In the genomic region with DNA sequence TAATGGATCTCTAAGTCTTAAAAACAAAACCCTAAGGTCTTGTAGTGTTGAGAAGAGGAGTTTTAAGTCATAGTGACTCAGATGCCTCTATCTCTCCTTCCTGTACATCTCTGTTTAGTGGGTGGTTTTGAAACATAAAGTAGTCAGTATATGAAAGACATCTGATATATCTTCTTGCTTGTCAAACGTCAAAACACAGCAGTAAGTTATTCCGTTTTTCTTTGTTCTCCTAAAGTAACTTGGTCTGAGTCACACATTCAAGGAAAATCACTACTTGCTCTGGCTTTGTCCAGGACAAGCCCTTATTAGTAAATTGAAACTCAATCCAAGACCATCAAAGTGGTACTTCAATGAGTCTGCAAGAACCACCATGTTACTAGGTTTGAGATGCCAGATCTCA, we compare ENCODE assay signal across 16 cellular contexts.
DNase-seq lines count a peak whose midpoint lies in the region; ATAC-seq and TF ChIP-seq lines count a peak whose summit lies in the region.
"Had no signal": no experiment of that assay in that cellular context is flagged by ENCODE, and none has a peak within 500 bp of the region (broad histone marks: within the 10 kb centered on the region; RNA-seq: fewer than 3 reads in every experiment).

No MANE protein-coding gene starts in this region.

- no peak for TF ChIP-seq POLR2A in suprapubic skin (IDR thresholded peaks at IDR 0.05)

- peak overlapping the region; percentile 4 for H3K27ac Mint-ChIP-seq in activated naive CD8-positive, alpha-beta T cell treated with anti-CD3 and anti-CD28 coated beads, Interleukin-2, amount 10 ng/mL, durations not matched to agents 7 days and 5 days
- H3K27ac Mint-ChIP-seq in stimulated activated effector memory CD8-positive, alpha-beta T cell treated with anti-CD3 and anti-CD28 coated beads, Interleukin-12 subunit alpha, Interleukin-12 subunit beta, amount 100 ng/mL, for 72 hours = no peak overlapping the region

- peaks cover 2% of the 10 kb centered on the region for H3K27me3 Mint-ChIP-seq in activated T-cell treated with anti-CD3 and anti-CD28 coated beads, Interleukin-2, amount 50 U/mL, for 4 hours (ENCODE audit: low read depth)
- H3K27me3 Mint-ChIP-seq in activated naive CD8-positive, alpha-beta T cell treated with anti-CD3 and anti-CD28 coated beads, Interleukin-2, amount 10 ng/mL, durations not matched to agents 7 days and 5 days = no peaks in the 10 kb centered on the region

- TF ChIP-seq CTCF in RWPE2 (IDR thresholded peaks at IDR 0.05; ENCODE audit: poor library complexity, severe bottlenecking) (no peak), suprapubic skin (IDR thresholded peaks at IDR 0.05) (no peak)

- H3K9me3 Mint-ChIP-seq in activated T-cell treated with anti-CD3 and anti-CD28 coated beads, Interleukin-2, amount 50 U/mL, for 4 hours = peaks cover 13% of the 10 kb centered on the region
- H3K9me3 Mint-ChIP-seq in activated naive CD8-positive, alpha-beta T cell treated with anti-CD3 and anti-CD28 coated beads, Interleukin-2, amount 10 ng/mL, durations not matched to agents 7 days and 5 days = peaks cover 13% of the 10 kb centered on the region
- no peaks in the 10 kb centered on the region for H3K9me3 Mint-ChIP-seq in stimulated activated effector memory CD8-positive, alpha-beta T cell treated with anti-CD3 and anti-CD28 coated beads, Interleukin-12 subunit alpha, Interleukin-12 subunit beta, amount 100 ng/mL, for 72 hours

- no peak for TF ChIP-seq EP300 in suprapubic skin (IDR thresholded peaks at IDR 0.05)

- WGBS in suprapubic skin = 54% methylated on average over 2 of the region's 2 CpGs

- H3K27me3 ChIP-seq in RWPE2 (ENCODE audit: insufficient read depth, poor library complexity, severe bottlenecking) (no peaks in the 10 kb centered on the region), suprapubic skin (no peaks in the 10 kb centered on the region)

- no peaks in the 10 kb centered on the region for H3K4me1 ChIP-seq in RWPE2 (ENCODE audit: insufficient read depth, poor library complexity, severe bottlenecking)
- no peaks in the 10 kb centered on the region for H3K4me1 ChIP-seq in suprapubic skin

- H3K9me3 ChIP-seq in RWPE2 (ENCODE audit: severe bottlenecking) (no peaks in the 10 kb centered on the region), suprapubic skin (no peaks in the 10 kb centered on the region)

- H3K4me1 Mint-ChIP-seq in activated T-cell treated with anti-CD3 and anti-CD28 coated beads, Interleukin-2, amount 50 U/mL, for 4 hours (ENCODE audit: low read depth) = peaks cover 45% of the 10 kb centered on the region
- peaks cover 15% of the 10 kb centered on the region for H3K4me1 Mint-ChIP-seq in activated naive CD8-positive, alpha-beta T cell treated with anti-CD3 and anti-CD28 coated beads, Interleukin-2, amount 10 ng/mL, durations not matched to agents 7 days and 5 days
- peaks cover 17% of the 10 kb centered on the region for H3K4me1 Mint-ChIP-seq in stimulated activated effector memory CD8-positive, alpha-beta T cell treated with anti-CD3 and anti-CD28 coated beads, Interleukin-12 subunit alpha, Interleukin-12 subunit beta, amount 100 ng/mL, for 72 hours

- no peak for DNase-seq in activated T-cell treated with anti-CD3 and anti-CD28 coated beads, Interleukin-2, amount 50 U/mL, for 4 hours
- DNase-seq in activated T-cell treated with anti-CD3 and anti-CD28 coated beads for 4 hours (no peak), RWPE2 (ENCODE audit: low spot score) (no peak), NCI-H146 (lab: John Stamatoyannopoulos, UW) (no peak), suprapubic skin (ENCODE audit: low spot score in 2 of 2) (no peak)
- DNase-seq in activated naive CD8-positive, alpha-beta T cell treated with anti-CD3 and anti-CD28 coated beads, Interleukin-2, amount 10 ng/mL, durations not matched to agents 7 days and 5 days = no peak
- no peak for DNase-seq in stimulated activated effector memory CD8-positive, alpha-beta T cell treated with anti-CD3 and anti-CD28 coated beads, Interleukin-12 subunit alpha, Interleukin-12 subunit beta, amount 100 ng/mL, for 72 hours (ENCODE audit: low spot score in 2 of 2)
- DNase-seq: DMS 273 treated with DMSO at 0.1 percent for 48 hours, GOT3, KBM-7, NCI-H1048, NCI-H446, PC-9 had no signal

- POLR2A ChIA-PET in activated naive CD8-positive, alpha-beta T cell treated with anti-CD3 and anti-CD28 coated beads, Interleukin-2, amount 10 ng/mL, durations not matched to agents 7 days and 5 days (lab: Charles Lee) = no interaction called here

- no peak overlapping the region for H3K27ac ChIP-seq in RWPE2 (ENCODE audit: poor library complexity, severe bottlenecking)
- no peak overlapping the region for H3K27ac ChIP-seq in suprapubic skin
- H3K27ac ChIP-seq: HL-60, PC-9 had no signal

- peak; percentile 90 to 94 for ATAC-seq in activated T-cell treated with anti-CD3 and anti-CD28 coated beads, Interleukin-2, amount 50 U/mL, for 4 hours
- ATAC-seq in RWPE2 (ENCODE audit: low read depth) (peak; percentile 85), HG03521 (IDR thresholded peaks at IDR 0.05; ENCODE audit: unreplicated experiment) (no peak)
- ATAC-seq in activated naive CD8-positive, alpha-beta T cell treated with anti-CD3 and anti-CD28 coated beads, Interleukin-2, amount 10 ng/mL, durations not matched to agents 7 days and 5 days (ENCODE audit: low read depth) = no peak
- peak; percentile 88 for ATAC-seq in stimulated activated effector memory CD8-positive, alpha-beta T cell treated with anti-CD3 and anti-CD28 coated beads, Interleukin-12 subunit alpha, Interleukin-12 subunit beta, amount 100 ng/mL, for 72 hours
- ATAC-seq: Right ventricle myocardium inferior had no signal

- no peak overlapping the region for H3K4me3 Mint-ChIP-seq in activated T-cell treated with anti-CD3 and anti-CD28 coated beads, Interleukin-2, amount 50 U/mL, for 4 hours
- H3K4me3 Mint-ChIP-seq in activated naive CD8-positive, alpha-beta T cell treated with anti-CD3 and anti-CD28 coated beads, Interleukin-2, amount 10 ng/mL, durations not matched to agents 7 days and 5 days = no peak overlapping the region
- H3K4me3 Mint-ChIP-seq in stimulated activated effector memory CD8-positive, alpha-beta T cell treated with anti-CD3 and anti-CD28 coated beads, Interleukin-12 subunit alpha, Interleukin-12 subunit beta, amount 100 ng/mL, for 72 hours = no peak overlapping the region

- H3K36me3 Mint-ChIP-seq in activated T-cell treated with anti-CD3 and anti-CD28 coated beads, Interleukin-2, amount 50 U/mL, for 4 hours (ENCODE audit: insufficient read depth) = no peaks in the 10 kb centered on the region
- H3K36me3 Mint-ChIP-seq in activated naive CD8-positive, alpha-beta T cell treated with anti-CD3 and anti-CD28 coated beads, Interleukin-2, amount 10 ng/mL, durations not matched to agents 7 days and 5 days = peaks cover 4% of the 10 kb centered on the region
- no peaks in the 10 kb centered on the region for H3K36me3 Mint-ChIP-seq in stimulated activated effector memory CD8-positive, alpha-beta T cell treated with anti-CD3 and anti-CD28 coated beads, Interleukin-12 subunit alpha, Interleukin-12 subunit beta, amount 100 ng/mL, for 72 hours

- H3K4me3 ChIP-seq in RWPE2 (ENCODE audit: severe bottlenecking) = no peak overlapping the region
- no peak overlapping the region for H3K4me3 ChIP-seq in suprapubic skin
- H3K4me3 ChIP-seq: PC-9 had no signal

- H3K36me3 ChIP-seq in RWPE2 (ENCODE audit: low read depth) = no peaks in the 10 kb centered on the region
- H3K36me3 ChIP-seq in suprapubic skin = no peaks in the 10 kb centered on the region

Comparison
In these comparisons a context has a peak if more than half of its experiments do, and no peak if none do; other contexts are left out.
1. ATAC-seq: peak in activated T-cell treated with anti-CD3 and anti-CD28 coated beads, Interleukin-2, amount 50 U/mL, for 4 hours (2 of 2), RWPE2 (single experiment) and stimulated activated effector memory CD8-positive, alpha-beta T cell treated with anti-CD3 and anti-CD28 coated beads, Interleukin-12 subunit alpha, Interleukin-12 subunit beta, amount 100 ng/mL, for 72 hours (single experiment); none in activated naive CD8-positive, alpha-beta T cell treated with anti-CD3 and anti-CD28 coated beads, Interleukin-2, amount 10 ng/mL, durations not matched to agents 7 days and 5 days (single experiment) and HG03521 (single experiment).